1 cellular context compared by ENCODE assay signal in genomic region chr7:120089968-120090367, GRCh38.
TF ChIP-seq lines count a peak whose summit lies in the region.

No MANE protein-coding gene starts in this region.

TF ChIP-seq in GM23338, 12 proteins besides CTCF, POLR2A, EP300 and RAD21 (continued from another document):
- TF ChIP-seq ZNF462 (CRISPR knock-in tag; IDR thresholded peaks at IDR 0.05) (no peak), POLR2AphosphoS5 (IDR thresholded peaks at IDR 0.05; ENCODE audit: low read depth) (no peak), ZNF331 (CRISPR knock-in tag; IDR thresholded peaks at IDR 0.05; ENCODE audit: low read depth) (no peak), STAT1 (IDR thresholded peaks at IDR 0.05; ENCODE audit: unreplicated experiment) (no peak), CREB1 (CRISPR knock-in tag; IDR thresholded peaks at IDR 0.05; ENCODE audit: low read depth) (no peak)
